ENCODE assay signal across 8 cellular contexts in genomic region chr1:38873027-38873969, GRCh38. TPM values are rescaled to one million over a fixed set of nuclear protein-coding genes. Genes with fewer than 3 reads are reported as not detected.
DNase-seq lines count a peak whose midpoint lies in the region; ATAC-seq and TF ChIP-seq lines count a peak whose summit lies in the region.

MYCBP (minus strand) TSS chr1:38873348; CDS start chr1:38873305, 43 bp downstream.

- no peaks in the 10 kb centered on the region for H3K27me3 Mint-ChIP-seq in activated naive CD8-positive, alpha-beta T cell treated with anti-CD3 and anti-CD28 coated beads, Interleukin-2, amount 50 U/mL, for 24 hours

- no peak within 1 kb of the TSS for H3K9ac ChIP-seq in parathyroid adenoma

- WGBS in tibial nerve, 2 donors, result 1% methylated on average over 33 to 45 of the region's 69 CpGs

- DNase-seq in GM12865 (ENCODE audit: low read depth) (peak; percentile 99), NCI-H1417 treated with DMSO at 0.1 percent for 48 hours (lab: John Stamatoyannopoulos, UW) (peak; percentile 64), SW480 (ENCODE audit: low spot score) (peak; percentile 94), cardiac muscle cell (ENCODE audit: low read depth in 1 of 2, low spot score in 1 of 2) (peak; percentile 96 to 97), tibial nerve (ENCODE audit: low spot score in 2 of 2) (peak; percentile 85 to 87)
- DNase-seq in activated naive CD8-positive, alpha-beta T cell treated with anti-CD3 and anti-CD28 coated beads, Interleukin-2, amount 50 U/mL, for 24 hours, result peak; percentile 97

- no peaks in the 10 kb centered on the region for H3K79me2 ChIP-seq in parathyroid adenoma

- peak within 1 kb of the TSS; percentile 99 for H3K4me2 ChIP-seq in parathyroid adenoma (ENCODE audit: low read length)

- H3K9me3 ChIP-seq in cardiac muscle cell (ENCODE audit: low read depth) (no peaks in the 10 kb centered on the region), parathyroid adenoma (ENCODE audit: control insufficient read depth, low read length) (no peaks in the 10 kb centered on the region), tibial nerve (no peaks in the 10 kb centered on the region)

- H3K27me3 ChIP-seq in cardiac muscle cell, result no peaks in the 10 kb centered on the region
- H3K27me3 ChIP-seq in parathyroid adenoma (ENCODE audit: control insufficient read depth, insufficient read depth, low read length), result no peaks in the 10 kb centered on the region
- no peaks in the 10 kb centered on the region for H3K27me3 ChIP-seq in tibial nerve

- H3K4me1 ChIP-seq in cardiac muscle cell (ENCODE audit: low read depth), result peaks cover 5% of the 10 kb centered on the region
- H3K4me1 ChIP-seq in parathyroid adenoma, result no peaks in the 10 kb centered on the region
- peaks cover 0 to 28% (median 10%) of the 10 kb centered on the region in 4 donors for H3K4me1 ChIP-seq in tibial nerve

- H3K27ac Mint-ChIP-seq in activated naive CD8-positive, alpha-beta T cell treated with anti-CD3 and anti-CD28 coated beads, Interleukin-2, amount 50 U/mL, for 24 hours, result peak within 1 kb of the TSS; percentile 83

- TF ChIP-seq CTCF in GM12865 (IDR thresholded peaks at IDR 0.05; ENCODE audit: insufficient read depth, low read depth, low read length, missing control alignments), result no peak
- no peak for TF ChIP-seq CTCF in cardiac muscle cell (IDR thresholded peaks at IDR 0.05; ENCODE audit: low read depth, low read length)
- peak; percentile 21 for TF ChIP-seq CTCF in parathyroid adenoma (IDR thresholded peaks at IDR 0.05)
- TF ChIP-seq CTCF in tibial nerve (IDR thresholded peaks at IDR 0.05), result peak in 4 of 5 experiments; percentile 10 to 62 (median 49)

- TF ChIP-seq EP300 in tibial nerve (IDR thresholded peaks at IDR 0.05), result peak; percentile 80 to 89

- peak within 1 kb of the TSS; percentile 20 for H3K27ac ChIP-seq in cardiac muscle cell
- peak within 1 kb of the TSS; percentile 11 for H3K27ac ChIP-seq in parathyroid adenoma
- H3K27ac ChIP-seq in tibial nerve, result peak within 1 kb of the TSS in 3 of 4 donors; percentile 18 to 71 (median 65)

- peaks cover 5% of the 10 kb centered on the region for H3K36me3 Mint-ChIP-seq in activated naive CD8-positive, alpha-beta T cell treated with anti-CD3 and anti-CD28 coated beads, Interleukin-2, amount 50 U/mL, for 24 hours (ENCODE audit: low read depth)

- peaks cover 29% of the 10 kb centered on the region for H3K4me1 Mint-ChIP-seq in activated naive CD8-positive, alpha-beta T cell treated with anti-CD3 and anti-CD28 coated beads, Interleukin-2, amount 50 U/mL, for 24 hours

- H3K36me3 ChIP-seq in cardiac muscle cell (no peaks in the 10 kb centered on the region), parathyroid adenoma (ENCODE audit: control insufficient read depth, insufficient read depth, low read length) (no peaks in the 10 kb centered on the region), tibial nerve (no peaks in the 10 kb centered on the region)

- peak within 1 kb of the TSS; percentile 81 for H2AFZ ChIP-seq in parathyroid adenoma

- TF ChIP-seq POLR2A in tibial nerve (IDR thresholded peaks at IDR 0.05), result peak in 1 of 2 donors; percentile 32

- peak; percentile 97 for ATAC-seq in HG02763 (IDR thresholded peaks at IDR 0.05; ENCODE audit: unreplicated experiment)
- ATAC-seq in activated naive CD8-positive, alpha-beta T cell treated with anti-CD3 and anti-CD28 coated beads, Interleukin-2, amount 50 U/mL, for 24 hours, result peak; percentile 100

- H3K4me3 ChIP-seq in GM12865 (ENCODE audit: low read depth, low read length) (peak within 1 kb of the TSS; percentile 86), cardiac muscle cell (peak within 1 kb of the TSS; percentile 73), parathyroid adenoma (ENCODE audit: low read depth, low read length) (peak within 1 kb of the TSS; percentile 68), tibial nerve (peak within 1 kb of the TSS; percentile 73 to 83 (median 74))

- no peaks in the 10 kb centered on the region for H3K9me3 Mint-ChIP-seq in activated naive CD8-positive, alpha-beta T cell treated with anti-CD3 and anti-CD28 coated beads, Interleukin-2, amount 50 U/mL, for 24 hours

- peak within 1 kb of the TSS; percentile 94 for H3K4me3 Mint-ChIP-seq in activated naive CD8-positive, alpha-beta T cell treated with anti-CD3 and anti-CD28 coated beads, Interleukin-2, amount 50 U/mL, for 24 hours

RNA-seq across cellular contexts. Expression of gene MYCBP, which starts in this region (rescaled TPM):
- total RNA-seq in cardiac muscle cell (8.8 and 22.9 TPM in 2 replicates), tibial nerve (10 to 100 TPM in 3 of 4 donors, 1 to 10 TPM in 1; 5.5 to 10.9 (median 10.3) TPM)
- polyA plus RNA-seq in cardiac muscle cell, result 51.8 and 66.9 TPM in 2 replicates

Comparison
In these comparisons a context has a peak if more than half of its experiments do, and no peak if none do; other contexts are left out.
1. Peak in every context shown above with its lines: DNase-seq, ATAC-seq, H3K4me3 ChIP-seq and H3K27ac ChIP-seq.
2. CTCF ChIP-seq: peak in parathyroid adenoma (single experiment) and tibial nerve (4 of 5); none in GM12865 (single experiment) and cardiac muscle cell (single experiment).
3. H3K27ac ChIP-seq: peak in every context shown above with its lines; median percentile 65 in tibial nerve; 20 in cardiac muscle cell; 11 in parathyroid adenoma.